In genomic region chr1:15501208-15502032, GRCh38 we compare ENCODE assay signal across 9 cellular contexts. TPM values are rescaled to one million over a fixed set of nuclear protein-coding genes. Genes with fewer than 3 reads are reported as not detected.
A peak's percentile ranks its signal among the peaks of the same experiment; 100 is the strongest.
DNase-seq lines count a peak whose midpoint lies in the region; ATAC-seq and TF ChIP-seq lines count a peak whose summit lies in the region.
"Had no signal": no experiment of that assay in that cellular context is flagged by ENCODE, and none has a peak within 500 bp of the region (broad histone marks: within the 10 kb centered on the region; RNA-seq: fewer than 3 reads in every experiment).

No MANE protein-coding gene starts in this region.

- H3K9me3 Mint-ChIP-seq in immature natural killer cell = no peaks in the 10 kb centered on the region

- no peaks in the 10 kb centered on the region for H3F3A ChIP-seq in SU-DHL-6 (ENCODE audit: insufficient read depth)

- DNase-seq in GM10248 (ENCODE audit: extremely low spot score) (peak; percentile 77), NCI-H1105 treated with DMSO at 0.1 percent for 48 hours (lab: John Stamatoyannopoulos, UW) (peak; percentile 60), astrocyte of the hippocampus (ENCODE audit: low read depth, low spot score) (peak; percentile 70), immature natural killer cell (peak; percentile 13 to 30 (median 23))
- peak; percentile 8 for DNase-seq in stimulated activated CD4-positive, alpha-beta T cell treated with anti-CD3 and anti-CD28 coated beads, Interleukin-2, amount 100 ng/mL, for 4 hours (ENCODE audit: low read depth)
- no peak for DNase-seq in central memory CD4-positive, alpha-beta T cell

- no peaks in the 10 kb centered on the region for H3K36me3 ChIP-seq in SU-DHL-6 (ENCODE audit: low read length)

- H3K27ac Mint-ChIP-seq in immature natural killer cell = peak overlapping the region in 1 of 6 donors; percentile 66

- H3K27me3 Mint-ChIP-seq in immature natural killer cell (ENCODE audit: low read depth in 3 of 3) = no peaks in the 10 kb centered on the region

- H3K36me3 Mint-ChIP-seq in immature natural killer cell = peaks cover 9 to 12% (median 11%) of the 10 kb centered on the region in 3 donors

- no peaks in the 10 kb centered on the region for H3K4me1 Mint-ChIP-seq in immature natural killer cell

- H3K27me3 ChIP-seq in SU-DHL-6 (ENCODE audit: low read length) = no peaks in the 10 kb centered on the region

- no peak overlapping the region for H3K27ac ChIP-seq in SU-DHL-6 (ENCODE audit: low read depth, low read length)

- POLR2A ChIA-PET in GM10248 (lab: Yijun Ruan, JAX) = no interaction called here

- ATAC-seq in GM21717 (IDR thresholded peaks at IDR 0.05; ENCODE audit: unreplicated experiment) = no peak

- H4K20me1 ChIP-seq in SU-DHL-6 (ENCODE audit: low read depth, low read length) = no peaks in the 10 kb centered on the region

- H3K4me3 Mint-ChIP-seq in immature natural killer cell = no peak overlapping the region

- no peaks in the 10 kb centered on the region for H3K79me2 ChIP-seq in SU-DHL-6 (ENCODE audit: insufficient read depth, low read length)

- no peaks in the 10 kb centered on the region for H3K9me3 ChIP-seq in SU-DHL-6 (ENCODE audit: insufficient read depth, low read length)

- peak; percentile 82 for TF ChIP-seq CTCF in GM10248 (IDR thresholded peaks at IDR 0.05; ENCODE audit: control extremely low read depth, extremely low read depth, low read depth, missing control alignments)
- peak; percentile 47 for TF ChIP-seq CTCF in SU-DHL-6 (IDR thresholded peaks at IDR 0.05; ENCODE audit: insufficient read depth, low read length, poor library complexity, severe bottlenecking)

- H3K9me2 ChIP-seq in SU-DHL-6 (replicated peaks; ENCODE audit: insufficient read depth, low read length) = no peaks in the 10 kb centered on the region

- CTCF ChIA-PET in GM10248 (lab: Yijun Ruan, JAX) = interaction anchor here (1.2 to 1.6 kb wide), 3 partner anchors 10 to 54 kb away, joined by 3 to 7 read pairs (median 3); no protein-coding TSS in a partner anchor

- no peak overlapping the region for H3K9ac ChIP-seq in SU-DHL-6 (ENCODE audit: low read length)

- H2AFZ ChIP-seq in SU-DHL-6 (ENCODE audit: low read depth, low read length, severe bottlenecking) = no peak overlapping the region

- H3K4me2 ChIP-seq in SU-DHL-6 (ENCODE audit: low read depth, low read length, poor library complexity, severe bottlenecking) = no peak overlapping the region

- H3K4me3 ChIP-seq in SU-DHL-6 (ENCODE audit: insufficient read depth, low read length, poor library complexity, severe bottlenecking) = no peak overlapping the region

RNA-seq across cellular contexts. Expression of gene CASP9, which starts 22.6 kb away (rescaled TPM):
- polyA plus RNA-seq in immature natural killer cell = 10 to 100 TPM; 17.0 to 19.4 (median 19.4) TPM

RNA-seq across cellular contexts. Expression of gene DNAJC16, which starts 25.2 kb away (rescaled TPM):
- polyA plus RNA-seq in immature natural killer cell = 1 to 10 TPM; 3.7 to 8.9 (median 4.0) TPM

RNA-seq across cellular contexts. Expression of gene CELA2B, which starts 25.5 kb away (rescaled TPM):
- not detected for polyA plus RNA-seq in immature natural killer cell
- polyA plus RNA-seq: urinary bladder had no signal

RNA-seq across cellular contexts. Expression of gene CELA2A, which starts 44.9 kb away (rescaled TPM):
- polyA plus RNA-seq in immature natural killer cell = not detected
- polyA plus RNA-seq: urinary bladder had no signal
